In genomic region chr2:229634574-229635185, GRCh38 we compare ENCODE assay signal across 20 cellular contexts.
DNase-seq lines count a peak whose midpoint lies in the region; ATAC-seq lines count a peak whose summit lies in the region.
"Had no signal": no experiment of that assay in that cellular context is flagged by ENCODE, and none has a peak within 500 bp of the region (broad histone marks: within the 10 kb centered on the region; RNA-seq: fewer than 3 reads in every experiment).

No MANE protein-coding gene starts in this region.

- DNase-seq in DMS 273 (lab: John Stamatoyannopoulos, UW; ENCODE audit: unreplicated experiment) = peak; percentile 9
- DNase-seq in DMS 273 treated with DMSO at 0.1 percent for 48 hours (lab: John Stamatoyannopoulos, UW) = no peak
- peak; percentile 14 for DNase-seq in NCI-H748 treated with DMSO at 0.1 percent for 48 hours (lab: John Stamatoyannopoulos, UW)
- peak in 45 of 51 donors; percentile 13 to 86 (median 66) for DNase-seq in hypothalamus (lab: John Stamatoyannopoulos, UW)
- peak; percentile 79 for DNase-seq in pons (ENCODE audit: low spot score)
- DNase-seq in SK-N-DZ (ENCODE audit: low spot score) = no peak
- no peak for DNase-seq in DMS153 treated with DMSO at 0.1 percent for 48 hours (lab: John Stamatoyannopoulos, UW; ENCODE audit: unreplicated experiment)
- DNase-seq: activated CD8-positive, alpha-beta memory T cell treated with anti-CD3 and anti-CD28 coated beads for 24 hours; activated naive CD8-positive, alpha-beta T cell treated with anti-CD3 and anti-CD28 coated beads for 36 hours; Calu3; foreskin melanocyte; GDM1; NCI-H2029; NCI-H69; spleen; stimulated activated CD8-positive, alpha-beta memory T cell treated with anti-CD3 and anti-CD28 coated beads, Interleukin-4, amount 100 ng/mL, for 48 hours; T-helper 9 cell had no signal

- no peak for ATAC-seq in HG03342 (IDR thresholded peaks at IDR 0.05; ENCODE audit: unreplicated experiment)
- ATAC-seq: activated CD4-positive, CD25-positive, alpha-beta regulatory T cell treated with anti-CD3 and anti-CD28 coated beads, Interleukin-2, amount 50 U/mL, for 24 hours; Panc1 had no signal

Comparison
In these comparisons a context has a peak if more than half of its experiments do, and no peak if none do; other contexts are left out.
1. DNase-seq: peak in DMS 273 (single experiment), NCI-H748 treated with DMSO at 0.1 percent for 48 hours (single experiment), hypothalamus (45 of 51) and pons (single experiment); none in DMS 273 treated with DMSO at 0.1 percent for 48 hours (single experiment), SK-N-DZ (single experiment) and DMS153 treated with DMSO at 0.1 percent for 48 hours (single experiment).